ENCODE assay signal across 12 cellular contexts in genomic region chr11:96169250-96169649, GRCh38.
DNase-seq lines count a peak whose midpoint lies in the region; ATAC-seq and TF ChIP-seq lines count a peak whose summit lies in the region.
"Had no signal": no experiment of that assay in that cellular context is flagged by ENCODE, and none has a peak within 500 bp of the region (broad histone marks: within the 10 kb centered on the region; RNA-seq: fewer than 3 reads in every experiment).

No MANE protein-coding gene starts in this region.

- H3K36me3 ChIP-seq in brain microvascular endothelial cell (replicated peaks) (no peaks in the 10 kb centered on the region), mesodermal cell (ENCODE audit: control insufficient read depth, insufficient read depth, low read length) (peaks cover 13% of the 10 kb centered on the region), subcutaneous abdominal adipose tissue (ENCODE audit: control insufficient read depth in 5 of 5, insufficient read depth in 5 of 5, low read length in 5 of 5) (no peaks in the 10 kb centered on the region), BE2C (no peaks in the 10 kb centered on the region)

- 80 to 94% methylated on average over 1 to 3 of the region's 3 CpGs for WGBS in mesodermal cell (ENCODE audit: insufficient coverage in 2 of 2), 2 experiments

- DNase-seq in activated CD8-positive, alpha-beta T cell treated with anti-CD3 and anti-CD28 coated beads for 36 hours: no peak
- DNase-seq in activated CD8-positive, alpha-beta T cell treated with anti-CD3 and anti-CD28 coated beads, Interleukin-2, amount 10 ng/mL, durations not matched to agents 7 days and 5 days: no peak
- DNase-seq in brain microvascular endothelial cell (no peak), NCI-H2196 (lab: John Stamatoyannopoulos, UW; ENCODE audit: unreplicated experiment) (no peak), BE2C (no peak), DMS79 (lab: John Stamatoyannopoulos, UW) (no peak)
- DNase-seq: activated B cell treated with CpG ODN at 0.5 μM for 24 hours; activated naive CD8-positive, alpha-beta T cell treated with anti-CD3 and anti-CD28 coated beads, Interleukin-2, amount 10 ng/mL, durations not matched to agents 7 days and 5 days; effector CD8-positive, alpha-beta T cell; NCI-H2029 treated with DMSO at 0.1 percent for 48 hours had no signal

- H3K9me3 Mint-ChIP-seq in activated CD8-positive, alpha-beta T cell treated with anti-CD3 and anti-CD28 coated beads for 36 hours: no peaks in the 10 kb centered on the region
- no peaks in the 10 kb centered on the region for H3K9me3 Mint-ChIP-seq in activated CD8-positive, alpha-beta T cell treated with anti-CD3 and anti-CD28 coated beads, Interleukin-2, amount 10 ng/mL, durations not matched to agents 7 days and 5 days (ENCODE audit: insufficient read depth)
- H3K9me3 Mint-ChIP-seq: activated B cell treated with CpG ODN at 0.5 μM for 24 hours had no signal

- peak overlapping the region in 1 of 5 donors; percentile 13 for H3K9ac ChIP-seq in subcutaneous abdominal adipose tissue (ENCODE audit: low read length in 5 of 5)

- peak overlapping the region; percentile 76 for H3K27ac Mint-ChIP-seq in activated CD8-positive, alpha-beta T cell treated with anti-CD3 and anti-CD28 coated beads for 36 hours
- H3K27ac Mint-ChIP-seq in activated CD8-positive, alpha-beta T cell treated with anti-CD3 and anti-CD28 coated beads, Interleukin-2, amount 10 ng/mL, durations not matched to agents 7 days and 5 days: no peak overlapping the region
- H3K27ac Mint-ChIP-seq: activated B cell treated with CpG ODN at 0.5 μM for 24 hours; activated naive CD8-positive, alpha-beta T cell treated with anti-CD3 and anti-CD28 coated beads, Interleukin-2, amount 10 ng/mL, durations not matched to agents 7 days and 5 days had no signal

- H3K36me3 Mint-ChIP-seq in activated CD8-positive, alpha-beta T cell treated with anti-CD3 and anti-CD28 coated beads for 36 hours (ENCODE audit: low read depth): peaks cover 28% of the 10 kb centered on the region
- peaks cover 16% of the 10 kb centered on the region for H3K36me3 Mint-ChIP-seq in activated CD8-positive, alpha-beta T cell treated with anti-CD3 and anti-CD28 coated beads, Interleukin-2, amount 10 ng/mL, durations not matched to agents 7 days and 5 days (ENCODE audit: low read depth)

- CTCF ChIA-PET in activated CD8-positive, alpha-beta T cell treated with anti-CD3 and anti-CD28 coated beads for 36 hours (lab: Charles Lee): interaction anchor here (0.7 to 1.6 kb wide), 3 partner anchors 15 to 174 kb away, joined by 3 read pairs; partner anchors contain the start of gene MAML2
- CTCF ChIA-PET in activated CD8-positive, alpha-beta T cell treated with anti-CD3 and anti-CD28 coated beads, Interleukin-2, amount 10 ng/mL, durations not matched to agents 7 days and 5 days (lab: Charles Lee): interaction anchor here (1.5 to 1.8 kb wide), 4 partner anchors 17 to 173 kb away, joined by 4 to 7 read pairs (median 4); partner anchors contain the start of gene MAML2

- H3K27me3 ChIP-seq in brain microvascular endothelial cell (replicated peaks) (no peaks in the 10 kb centered on the region), subcutaneous abdominal adipose tissue (ENCODE audit: control insufficient read depth in 5 of 5, insufficient read depth in 4 of 5, low read length in 5 of 5) (no peaks in the 10 kb centered on the region), BE2C (no peaks in the 10 kb centered on the region)

- peaks cover 70% of the 10 kb centered on the region for H3K4me1 Mint-ChIP-seq in activated CD8-positive, alpha-beta T cell treated with anti-CD3 and anti-CD28 coated beads for 36 hours (ENCODE audit: low read depth)
- H3K4me1 Mint-ChIP-seq in activated CD8-positive, alpha-beta T cell treated with anti-CD3 and anti-CD28 coated beads, Interleukin-2, amount 10 ng/mL, durations not matched to agents 7 days and 5 days (ENCODE audit: low read depth): peaks cover 31% of the 10 kb centered on the region

- H3K4me1 ChIP-seq in mesodermal cell (ENCODE audit: control insufficient read depth, insufficient read depth, low read length, poor library complexity, severe bottlenecking) (peaks cover 35% of the 10 kb centered on the region), subcutaneous abdominal adipose tissue (ENCODE audit: control insufficient read depth in 5 of 5, insufficient read depth in 5 of 5, low read length in 5 of 5) (peaks cover 6 to 44% (median 40%) of the 10 kb centered on the region in 5 donors), BE2C (no peaks in the 10 kb centered on the region)

- no peak for ATAC-seq in activated CD8-positive, alpha-beta T cell treated with anti-CD3 and anti-CD28 coated beads for 36 hours
- no peak for ATAC-seq in activated CD8-positive, alpha-beta T cell treated with anti-CD3 and anti-CD28 coated beads, Interleukin-2, amount 10 ng/mL, durations not matched to agents 7 days and 5 days

- POLR2A ChIA-PET in activated CD8-positive, alpha-beta T cell treated with anti-CD3 and anti-CD28 coated beads for 36 hours (lab: Charles Lee): interaction anchor here (0.6 kb wide), 2 partner anchors 27 to 227 kb away, joined by 3 to 4 read pairs; no protein-coding TSS in a partner anchor
- POLR2A ChIA-PET in activated CD8-positive, alpha-beta T cell treated with anti-CD3 and anti-CD28 coated beads, Interleukin-2, amount 10 ng/mL, durations not matched to agents 7 days and 5 days (lab: Charles Lee): no interaction called here

- in situ Hi-C loops in brain microvascular endothelial cell (cut with HindIII; ENCODE audit: low pct_ligation_motif_present, low sequenced_read_pairs): no loop called here

- H3K9me3 ChIP-seq in mesodermal cell (ENCODE audit: control insufficient read depth, low read length) (no peaks in the 10 kb centered on the region), subcutaneous abdominal adipose tissue (ENCODE audit: control insufficient read depth in 5 of 5, low read length in 5 of 5) (no peaks in the 10 kb centered on the region), BE2C (no peaks in the 10 kb centered on the region)

- no peak overlapping the region for H3K4me3 Mint-ChIP-seq in activated CD8-positive, alpha-beta T cell treated with anti-CD3 and anti-CD28 coated beads for 36 hours
- H3K4me3 Mint-ChIP-seq in activated CD8-positive, alpha-beta T cell treated with anti-CD3 and anti-CD28 coated beads, Interleukin-2, amount 10 ng/mL, durations not matched to agents 7 days and 5 days: no peak overlapping the region
- H3K4me3 Mint-ChIP-seq: activated B cell treated with CpG ODN at 0.5 μM for 24 hours; activated naive CD8-positive, alpha-beta T cell treated with anti-CD3 and anti-CD28 coated beads, Interleukin-2, amount 10 ng/mL, durations not matched to agents 7 days and 5 days had no signal

- intact Hi-C loops in activated CD8-positive, alpha-beta T cell treated with anti-CD3 and anti-CD28 coated beads for 36 hours (cut with micrococcal nuclease): no loop called here

- no peak for TF ChIP-seq CTCF in activated CD8-positive, alpha-beta T cell treated with anti-CD3 and anti-CD28 coated beads for 36 hours (IDR thresholded peaks at IDR 0.05)
- no peak for TF ChIP-seq CTCF in brain microvascular endothelial cell (IDR thresholded peaks at IDR 0.05; ENCODE audit: low read depth, low read length, missing control alignments)
- TF ChIP-seq CTCF in BE2C (IDR thresholded peaks at IDR 0.05; ENCODE audit: low read depth, low read length): no peak

- H3K27ac ChIP-seq in brain microvascular endothelial cell (peak overlapping the region; percentile 72), mesodermal cell (ENCODE audit: low read depth, low read length, severe bottlenecking) (peak overlapping the region; percentile 36), subcutaneous abdominal adipose tissue (ENCODE audit: low read depth, low read length) (peak overlapping the region; percentile 79)

- no peaks in the 10 kb centered on the region for H3K27me3 Mint-ChIP-seq in activated CD8-positive, alpha-beta T cell treated with anti-CD3 and anti-CD28 coated beads for 36 hours
- H3K27me3 Mint-ChIP-seq in activated CD8-positive, alpha-beta T cell treated with anti-CD3 and anti-CD28 coated beads, Interleukin-2, amount 10 ng/mL, durations not matched to agents 7 days and 5 days (ENCODE audit: low read depth): no peaks in the 10 kb centered on the region
- H3K27me3 Mint-ChIP-seq: activated B cell treated with CpG ODN at 0.5 μM for 24 hours; activated naive CD8-positive, alpha-beta T cell treated with anti-CD3 and anti-CD28 coated beads, Interleukin-2, amount 10 ng/mL, durations not matched to agents 7 days and 5 days had no signal

- H3K4me3 ChIP-seq in brain microvascular endothelial cell (ENCODE audit: low read depth, low read length) (no peak overlapping the region), mesodermal cell (ENCODE audit: extremely low read depth, insufficient read depth, low read length, poor library complexity, severe bottlenecking) (no peak overlapping the region), subcutaneous abdominal adipose tissue (ENCODE audit: low read depth in 1 of 5, low read length in 5 of 5) (no peak overlapping the region), BE2C (ENCODE audit: low read depth, low read length) (no peak overlapping the region)
